10 cellular contexts compared by ENCODE assay signal in genomic region chr7:134547738-134548054, GRCh38. TPM values are rescaled to one million over a fixed set of nuclear protein-coding genes. Genes with fewer than 3 reads are reported as not detected.
DNase-seq lines count a peak whose midpoint lies in the region; ATAC-seq and TF ChIP-seq lines count a peak whose summit lies in the region.
"Had no signal": no experiment of that assay in that cellular context is flagged by ENCODE, and none has a peak within 500 bp of the region (broad histone marks: within the 10 kb centered on the region; RNA-seq: fewer than 3 reads in every experiment).

No MANE protein-coding gene starts in this region.

- ATAC-seq in GM19452 (IDR thresholded peaks at IDR 0.05; ENCODE audit: unreplicated experiment) (peak; percentile 65), HG03432 (IDR thresholded peaks at IDR 0.05; ENCODE audit: unreplicated experiment) (peak; percentile 71)

- no peak for TF ChIP-seq POLR2A in tibial nerve (IDR thresholded peaks at IDR 0.05)

- H3K27ac Mint-ChIP-seq in brain = peak overlapping the region in 3 of 5 experiments; percentile 90 to 95 (median 92)

- H3K9me3 ChIP-seq in BLaER1 = no peaks in the 10 kb centered on the region
- no peaks in the 10 kb centered on the region for H3K9me3 ChIP-seq in tibial nerve

- no peak for TF ChIP-seq EP300 in tibial nerve (IDR thresholded peaks at IDR 0.05)

- peaks cover 13% of the 10 kb centered on the region for H3K4me1 ChIP-seq in BLaER1
- peaks cover 0 to 21% (median 0%) of the 10 kb centered on the region in 4 donors for H3K4me1 ChIP-seq in tibial nerve

- no peaks in the 10 kb centered on the region for H3K36me3 Mint-ChIP-seq in brain

- DNase-seq in kidney epithelial cell (ENCODE audit: low read depth) (peak; percentile 32), tibial nerve (ENCODE audit: low spot score in 2 of 2) (peak in 1 of 2 donors; percentile 55), GDM1 (lab: John Stamatoyannopoulos, UW) (no peak), globus pallidus (ENCODE audit: low spot score) (no peak)

- no peak overlapping the region for H3K27ac ChIP-seq in BLaER1
- peak overlapping the region in 3 of 4 donors; percentile 29 to 78 (median 40) for H3K27ac ChIP-seq in tibial nerve
- H3K27ac ChIP-seq: HL-60 had no signal

- H3K4me3 ChIP-seq in BLaER1 (no peak overlapping the region), kidney epithelial cell (ENCODE audit: low read depth, low read length) (peak overlapping the region; percentile 23), tibial nerve (peak overlapping the region; percentile 5 to 38 (median 26))

- peaks cover 32% of the 10 kb centered on the region for H3K4me1 Mint-ChIP-seq in brain

- peaks cover 0 to 2% (median 0%) of the 10 kb centered on the region in 5 experiments for H3K9me3 Mint-ChIP-seq in brain

- no peaks in the 10 kb centered on the region for H3K36me3 ChIP-seq in BLaER1
- H3K36me3 ChIP-seq in kidney epithelial cell (ENCODE audit: control insufficient read depth, insufficient read depth, low read length) = no peaks in the 10 kb centered on the region
- no peaks in the 10 kb centered on the region for H3K36me3 ChIP-seq in tibial nerve

- H3K27me3 Mint-ChIP-seq in brain = peaks cover 14% of the 10 kb centered on the region

- no peak overlapping the region for H3K9ac ChIP-seq in BLaER1

- H4K20me1 ChIP-seq in BLaER1 = no peaks in the 10 kb centered on the region

- H3K27me3 ChIP-seq in BLaER1 (no peaks in the 10 kb centered on the region), kidney epithelial cell (ENCODE audit: control insufficient read depth, insufficient read depth, low read length) (no peaks in the 10 kb centered on the region), tibial nerve (no peaks in the 10 kb centered on the region)

- peak overlapping the region; percentile 63 to 83 (median 77) for H3K4me3 Mint-ChIP-seq in brain

- TF ChIP-seq CTCF in brain (conservative IDR thresholded peaks at IDR 0.05) (no peak), kidney epithelial cell (IDR thresholded peaks at IDR 0.05; ENCODE audit: insufficient read depth, low read length, poor library complexity, severe bottlenecking) (no peak), tibial nerve (IDR thresholded peaks at IDR 0.05) (peak in 1 of 5 experiments; percentile 5)

- H3K4me2 ChIP-seq in BLaER1 = peak overlapping the region; percentile 14

- 17 to 18% methylated on average over 10 of the region's 10 CpGs for WGBS in tibial nerve, 2 donors

RNA-seq across cellular contexts. Expression of gene AKR1B15, which starts 1.2 kb away (rescaled TPM):
- not detected for polyA plus RNA-seq in brain (ENCODE audit: insufficient read depth, low read depth, low replicate concordance)
- total RNA-seq in kidney epithelial cell (0.27 TPM in 1 of 2 replicates, not detected in the other), tibial nerve (1 to 10 TPM in 3 of 4 donors, under 1 TPM in 1; 0.22 to 5.5 (median 1.4) TPM)
- polyA plus RNA-seq: neural cell had no signal

RNA-seq across cellular contexts. Expression of gene AKR1B10, which starts 20.3 kb away (rescaled TPM):
- not detected for polyA plus RNA-seq in brain (ENCODE audit: insufficient read depth, low read depth, low replicate concordance)
- total RNA-seq in kidney epithelial cell (not detected in 2 replicates), tibial nerve (10 to 100 TPM in 1 of 4 donors, 1 to 10 TPM in 3; 1.8 to 19.2 (median 6.5) TPM)
- polyA plus RNA-seq: neural cell had no signal
